ENCODE assay signal across 22 cellular contexts in the genomic region with DNA sequence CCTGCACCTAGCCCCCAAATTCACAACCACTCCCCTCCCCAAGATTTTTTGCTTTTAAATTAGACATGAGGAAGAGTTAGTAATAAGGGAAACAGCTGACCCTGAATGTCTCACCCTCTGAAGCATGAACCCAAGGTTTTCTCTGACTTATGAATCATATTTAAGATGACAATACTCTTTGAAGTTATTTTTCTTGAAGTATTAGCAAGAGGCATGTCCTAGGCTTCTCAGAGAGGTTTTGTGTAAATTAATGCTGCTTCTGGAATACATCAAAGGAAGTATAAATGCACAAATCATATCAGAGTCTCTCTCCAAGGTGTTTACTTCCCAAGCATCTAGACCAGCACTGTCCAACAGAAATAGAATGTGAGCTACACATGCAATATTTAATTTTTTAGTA.
DNase-seq lines count a peak whose midpoint lies in the region; ATAC-seq, FAIRE-seq and TF ChIP-seq lines count a peak whose summit lies in the region.
"Had no signal": no experiment of that assay in that cellular context is flagged by ENCODE, and none has a peak within 500 bp of the region (broad histone marks: within the 10 kb centered on the region; RNA-seq: fewer than 3 reads in every experiment).

No MANE protein-coding gene starts in this region.

- intact Hi-C loops in spleen (cut with DNase I; ENCODE audit: low total_unique reads): no loop called here

- DNase-seq in A549 (ENCODE audit: low read depth in 1 of 2, low spot score in 1 of 2) (no peak), LHCN-M2 (ENCODE audit: low read depth) (peak; percentile 86), cardiac fibroblast (ENCODE audit: low read depth in 2 of 2) (peak; percentile 18 to 84), kidney glomerular epithelial cell (lab: John Stamatoyannopoulos, UW) (peak; percentile 39), H54 (ENCODE audit: insufficient read length, low spot score) (no peak), SHP77 (lab: John Stamatoyannopoulos, UW) (no peak), hypothalamus (lab: John Stamatoyannopoulos, UW) (no peak), spleen (no peak)
- DNase-seq: ACHN; aorta; CD8-positive, alpha-beta memory T cell; H9; immature natural killer cell; mesendoderm; NCI-H1092 treated with DMSO at 0.1 percent for 48 hours; NCI-H82; occipital lobe; stimulated activated CD4-positive, alpha-beta T cell treated with anti-CD3 and anti-CD28 coated beads, Interleukin-4, amount 100 ng/mL, for 4 hours; T-helper 1 cell; trophoblast cell had no signal

- CTCF ChIA-PET in A549 (lab: Yijun Ruan, JAX): no interaction called here

- TF ChIP-seq RAD21 in A549 (conservative IDR thresholded peaks at IDR 0.05 in 1 of 2, IDR thresholded peaks at IDR 0.05 in 1 of 2): no peak

- POLR2A ChIA-PET in A549 (lab: Yijun Ruan, JAX): no interaction called here

- TF ChIP-seq POLR2A in A549 (IDR thresholded peaks at IDR 0.05; ENCODE audit: low read length) (no peak), H54 (IDR thresholded peaks at IDR 0.05; ENCODE audit: low read depth, low read length) (no peak), spleen (IDR thresholded peaks at IDR 0.05) (no peak)

- no peak overlapping the region for H3K4me2 ChIP-seq in A549

- H3K27ac ChIP-seq in A549 (peak overlapping the region; percentile 25 to 64; a peak in 4 of 6 replicates), spleen (peak overlapping the region in 3 of 8 donors; percentile 17 to 38 (median 37))

- no peaks in the 10 kb centered on the region for H3K27me3 ChIP-seq in spleen (replicated peaks in 1 of 7)

- ATAC-seq in A549: no peak
- ATAC-seq: HepG2 had no signal

- TF ChIP-seq EP300 in A549 (IDR thresholded peaks at IDR 0.05): no peak

- H3K4me1 ChIP-seq in A549 (peaks cover 29% of the 10 kb centered on the region), spleen (peaks cover 0 to 9% (median 0%) of the 10 kb centered on the region in 6 donors)

- no peaks in the 10 kb centered on the region for H3K36me3 ChIP-seq in spleen

- TF ChIP-seq CTCF in A549 (IDR thresholded peaks at IDR 0.05) (no peak), cardiac fibroblast (IDR thresholded peaks at IDR 0.05; ENCODE audit: low read depth, low read length) (no peak), spleen (IDR thresholded peaks at IDR 0.05 in 8 of 11, conservative IDR thresholded peaks at IDR 0.05 in 3 of 11) (no peak)

- FAIRE-seq in A549 (lab: Jason Lieb, UNC) (no peak), H54 (lab: Jason Lieb, UNC) (no peak)
- FAIRE-seq: GM12892, HepG2 had no signal

- H3K4me3 ChIP-seq in A549 (no peak overlapping the region), cardiac fibroblast (replicated peaks in 1 of 2; ENCODE audit: low read depth in 2 of 2, low read length in 2 of 2) (no peak overlapping the region), spleen (no peak overlapping the region)

- H3K9me3 ChIP-seq in A549: no peaks in the 10 kb centered on the region
- H3K9me3 ChIP-seq in spleen: no peaks in the 10 kb centered on the region

TF ChIP-seq in A549, 52 proteins besides CTCF, POLR2A, EP300 and RAD21:
- TF ChIP-seq MYC (IDR thresholded peaks at IDR 0.05; ENCODE audit: borderline replicate concordance, low read length): no peak
- 0 out of 2 replicates have a peak, but pooled peaks have one; percentile 43 for TF ChIP-seq JUNB (IDR thresholded peaks at IDR 0.05)
- TF ChIP-seq, protein P1, sequence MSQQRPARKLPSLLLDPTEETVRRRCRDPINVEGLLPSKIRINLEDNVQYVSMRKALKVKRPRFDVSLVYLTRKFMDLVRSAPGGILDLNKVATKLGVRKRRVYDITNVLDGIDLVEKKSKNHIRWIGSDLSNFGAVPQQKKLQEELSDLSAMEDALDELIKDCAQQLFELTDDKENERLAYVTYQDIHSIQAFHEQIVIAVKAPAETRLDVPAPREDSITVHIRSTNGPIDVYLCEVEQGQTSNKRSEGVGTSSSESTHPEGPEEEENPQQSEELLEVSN (IDR thresholded peaks at IDR 0.05; ENCODE audit: borderline replicate concordance, low read depth): no peak
- no peak for TF ChIP-seq NFE2L2 (conservative IDR thresholded peaks at IDR 0.05; ENCODE audit: low read length)
- TF ChIP-seq EHMT2 (IDR thresholded peaks at IDR 0.05; ENCODE audit: low read depth): no peak
- TF ChIP-seq FOSB (CRISPR knock-in tag; IDR thresholded peaks at IDR 0.05): no peak

Comparison
In these comparisons a context has a peak if more than half of its experiments do, and no peak if none do; other contexts are left out.
1. DNase-seq: peak in LHCN-M2 (single experiment), cardiac fibroblast (2 of 2) and kidney glomerular epithelial cell (single experiment); none in A549 (0 of 2), H54 (single experiment), SHP77 (0 of 2), hypothalamus (0 of 51) and spleen (single experiment).